ENCODE assay signal across 11 cellular contexts in genomic region chr15:41288464-41288863, GRCh38. TPM values are rescaled to one million over a fixed set of nuclear protein-coding genes. Genes with fewer than 3 reads are reported as not detected.
DNase-seq lines count a peak whose midpoint lies in the region; ATAC-seq and TF ChIP-seq lines count a peak whose summit lies in the region.
"Had no signal": no experiment of that assay in that cellular context is flagged by ENCODE, and none has a peak within 500 bp of the region (broad histone marks: within the 10 kb centered on the region; RNA-seq: fewer than 3 reads in every experiment).

No MANE protein-coding gene starts in this region.

- H3K4me1 Mint-ChIP-seq in activated CD8-positive, alpha-beta memory T cell treated with anti-CD3 and anti-CD28 coated beads, Interleukin-2, amount 10 ng/mL, durations not matched to agents 7 days and 5 days, result peaks cover 53% of the 10 kb centered on the region
- H3K4me1 Mint-ChIP-seq in T-helper 17 cell, result peaks cover 25% of the 10 kb centered on the region
- H3K4me1 Mint-ChIP-seq in neural crest cell, result peaks cover 40% of the 10 kb centered on the region

- H3K27me3 ChIP-seq in A673 (replicated peaks; ENCODE audit: insufficient read depth, low read depth, low read length, poor library complexity), result no peaks in the 10 kb centered on the region
- H3K27me3 ChIP-seq: ovary, SJSA1, upper lobe of left lung had no signal

- peaks cover 62% of the 10 kb centered on the region for H3K36me3 ChIP-seq in A673 (ENCODE audit: insufficient read depth, low read length, poor library complexity, severe bottlenecking)
- H3K36me3 ChIP-seq: ovary had no signal

- H3K9me3 ChIP-seq in T-helper 17 cell (ENCODE audit: control insufficient read depth, low read length, poor library complexity, severe bottlenecking), result no peaks in the 10 kb centered on the region
- H3K9me3 ChIP-seq in A673 (ENCODE audit: low read depth, low read length, poor library complexity, severe bottlenecking), result peaks cover 3% of the 10 kb centered on the region
- H3K9me3 ChIP-seq: ovary, SJSA1, upper lobe of left lung had no signal

- H3K27ac ChIP-seq in A673 (ENCODE audit: low read depth, low read length, poor library complexity, severe bottlenecking), result no peak overlapping the region
- H3K27ac ChIP-seq: ovary, SJSA1, upper lobe of left lung had no signal

- CTCF ChIA-PET in activated CD8-positive, alpha-beta memory T cell treated with anti-CD3 and anti-CD28 coated beads, Interleukin-2, amount 10 ng/mL, durations not matched to agents 7 days and 5 days (lab: Charles Lee), result no interaction called here
- CTCF ChIA-PET in A673 (lab: Charles Lee), result no interaction called here

- no peak overlapping the region for H3K4me3 ChIP-seq in A673 (ENCODE audit: low read depth, low read length, poor library complexity, severe bottlenecking)
- H3K4me3 ChIP-seq: ovary, SJSA1, upper lobe of left lung had no signal

- H3K27ac Mint-ChIP-seq in activated CD8-positive, alpha-beta memory T cell treated with anti-CD3 and anti-CD28 coated beads, Interleukin-2, amount 10 ng/mL, durations not matched to agents 7 days and 5 days, result peak overlapping the region; percentile 18
- H3K27ac Mint-ChIP-seq in T-helper 17 cell (no peak overlapping the region), neural crest cell (ENCODE audit: unreplicated experiment) (peak overlapping the region; percentile 75)

- no peak for TF ChIP-seq CTCF in neural crest cell (conservative IDR thresholded peaks at IDR 0.05)
- TF ChIP-seq CTCF in A673 (conservative IDR thresholded peaks at IDR 0.05; ENCODE audit: low read depth, low read length), result no peak

- peaks cover 2% of the 10 kb centered on the region for H3K27me3 Mint-ChIP-seq in activated CD8-positive, alpha-beta memory T cell treated with anti-CD3 and anti-CD28 coated beads, Interleukin-2, amount 10 ng/mL, durations not matched to agents 7 days and 5 days
- H3K27me3 Mint-ChIP-seq in T-helper 17 cell (no peaks in the 10 kb centered on the region), neural crest cell (ENCODE audit: low read depth) (no peaks in the 10 kb centered on the region)

- BruUV-seq in A673 (replicated peaks; lab: Mats Ljungman, UMichigan), result no TSS peak

- peak overlapping the region; percentile 21 for H3K4me3 Mint-ChIP-seq in activated CD8-positive, alpha-beta memory T cell treated with anti-CD3 and anti-CD28 coated beads, Interleukin-2, amount 10 ng/mL, durations not matched to agents 7 days and 5 days
- H3K4me3 Mint-ChIP-seq in T-helper 17 cell (peak overlapping the region; percentile 63), neural crest cell (peak overlapping the region; percentile 69)

- peaks cover 6% of the 10 kb centered on the region for H3K4me1 ChIP-seq in A673 (ENCODE audit: insufficient read depth, low read length, poor library complexity, severe bottlenecking)

- intact Hi-C loops in A673 (cut with micrococcal nuclease; ENCODE audit: unreplicated experiment), result loop anchor here (5.0 kb wide), 1 partner anchor 44 kb away; the partner anchor contains the start of genes NUSAP1 and OIP5

- no peak for DNase-seq in activated CD8-positive, alpha-beta memory T cell treated with anti-CD3 and anti-CD28 coated beads, Interleukin-2, amount 10 ng/mL, durations not matched to agents 7 days and 5 days
- no peak for DNase-seq in activated CD8-positive, alpha-beta memory T cell treated with anti-CD3 and anti-CD28 coated beads for 24 hours
- no peak for DNase-seq in T-helper 17 cell
- DNase-seq in neural crest cell (ENCODE audit: low read depth, low spot score), result no peak
- DNase-seq in NCI-H1048 (lab: John Stamatoyannopoulos, UW), result no peak
- DNase-seq in A673 (ENCODE audit: low spot score), result no peak
- DNase-seq: DMS53, islet precursor cell, ovary, upper lobe of left lung had no signal

- ATAC-seq in activated CD8-positive, alpha-beta memory T cell treated with anti-CD3 and anti-CD28 coated beads, Interleukin-2, amount 10 ng/mL, durations not matched to agents 7 days and 5 days, result no peak
- no peak for ATAC-seq in T-helper 17 cell

- H3K36me3 Mint-ChIP-seq in activated CD8-positive, alpha-beta memory T cell treated with anti-CD3 and anti-CD28 coated beads, Interleukin-2, amount 10 ng/mL, durations not matched to agents 7 days and 5 days, result peaks cover 62% of the 10 kb centered on the region
- H3K36me3 Mint-ChIP-seq in T-helper 17 cell (ENCODE audit: low read depth) (peaks cover 11% of the 10 kb centered on the region), neural crest cell (ENCODE audit: low read depth) (peaks cover 28% of the 10 kb centered on the region)

- H3K9me3 Mint-ChIP-seq in activated CD8-positive, alpha-beta memory T cell treated with anti-CD3 and anti-CD28 coated beads, Interleukin-2, amount 10 ng/mL, durations not matched to agents 7 days and 5 days (ENCODE audit: low read depth), result no peaks in the 10 kb centered on the region
- no peaks in the 10 kb centered on the region for H3K9me3 Mint-ChIP-seq in neural crest cell

- POLR2A ChIA-PET in A673 (lab: Charles Lee; ENCODE audit: low non-redundant PET), result no interaction called here

RNA-seq across cellular contexts. Expression of gene OIP5, which starts 43.9 kb away (rescaled TPM):
- total RNA-seq in activated CD8-positive, alpha-beta memory T cell treated with anti-CD3 and anti-CD28 coated beads, Interleukin-2, amount 10 ng/mL, durations not matched to agents 7 days and 5 days, result 10 to 100 TPM; 21.1 to 21.2 TPM
- total RNA-seq in T-helper 17 cell, result 1 to 10 TPM in 1 of 2 donors, not detected in 1; 1.2 TPM
- total RNA-seq in neural crest cell, result 25.2 and 26.9 TPM in 2 replicates
- total RNA-seq in A673 (2021), result 31.0 and 36.1 TPM in 2 replicates

RNA-seq across cellular contexts. Expression of gene NUSAP1, which starts 44.2 kb away (rescaled TPM):
- 100 to 1,000 TPM; 234 to 334 TPM for total RNA-seq in activated CD8-positive, alpha-beta memory T cell treated with anti-CD3 and anti-CD28 coated beads, Interleukin-2, amount 10 ng/mL, durations not matched to agents 7 days and 5 days
- 10 to 100 TPM in 1 of 2 donors, 1 to 10 TPM in 1; 7.8 to 16.3 TPM for total RNA-seq in T-helper 17 cell
- total RNA-seq in neural crest cell, result 159 and 175 TPM in 2 replicates
- 205 and 221 TPM in 2 replicates for total RNA-seq in A673 (2021)

RNA-seq across cellular contexts. Expression of gene CHP1, which starts 57.4 kb away (rescaled TPM):
- 10 to 100 TPM; 47.5 to 54.1 TPM for total RNA-seq in activated CD8-positive, alpha-beta memory T cell treated with anti-CD3 and anti-CD28 coated beads, Interleukin-2, amount 10 ng/mL, durations not matched to agents 7 days and 5 days
- 10 to 100 TPM; 31.6 to 40.5 TPM for total RNA-seq in T-helper 17 cell
- total RNA-seq in neural crest cell, result 72.7 and 76.3 TPM in 2 replicates
- total RNA-seq in A673 (2021), result 70.8 and 71.2 TPM in 2 replicates

RNA-seq across cellular contexts. Expression of gene EXD1, which starts 57.9 kb away (rescaled TPM):
- not detected for total RNA-seq in activated CD8-positive, alpha-beta memory T cell treated with anti-CD3 and anti-CD28 coated beads, Interleukin-2, amount 10 ng/mL, durations not matched to agents 7 days and 5 days
- total RNA-seq in T-helper 17 cell (not detected), neural crest cell (not detected in 2 replicates), A673 (2021) (not detected in 2 replicates)
- total RNA-seq: ovary, SJSA1 had no signal

Comparison
In these comparisons a context has a peak if more than half of its experiments do, and no peak if none do; other contexts are left out.
1. RNA of gene OIP5, which starts 43.9 kb away (total RNA-seq): 31.0 to 36.1 TPM in A673, 25.2 to 26.9 TPM in neural crest cell and 21.1 to 21.2 TPM in activated CD8-positive, alpha-beta memory T cell treated with anti-CD3 and anti-CD28 coated beads, Interleukin-2, amount 10 ng/mL, durations not matched to agents 7 days and 5 days; 1.2 TPM in T-helper 17 cell; every median in the first group is over 4 times any median in the second.
2. Peak in every context shown above with its lines, with median percentiles within 50 percentile points of each other: H3K4me3 Mint-ChIP-seq.